21 cellular contexts compared by ENCODE assay signal in the genomic region with DNA sequence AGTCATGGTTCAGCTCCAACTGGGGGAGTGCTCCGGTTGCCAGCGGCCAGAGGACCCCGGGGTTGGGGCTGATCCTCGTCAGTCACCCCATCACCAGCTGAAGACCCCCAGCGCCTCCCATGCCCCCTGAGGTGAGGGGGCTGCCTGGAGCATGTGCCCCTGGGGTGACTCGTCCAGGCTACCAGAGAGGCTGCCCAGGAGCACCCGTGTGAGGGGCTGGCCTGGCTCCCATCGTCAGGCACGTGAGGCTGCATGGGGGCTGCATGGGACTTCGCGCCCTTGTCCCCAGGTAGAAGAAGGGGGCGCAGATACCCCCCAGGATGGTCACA. TPM values are rescaled to one million over a fixed set of nuclear protein-coding genes. Genes with fewer than 3 reads are reported as not detected.
A peak's percentile ranks its signal among the peaks of the same experiment; 100 is the strongest.
DNase-seq lines count a peak whose midpoint lies in the region; ATAC-seq, FAIRE-seq and TF ChIP-seq lines count a peak whose summit lies in the region.
"Had no signal": no experiment of that assay in that cellular context is flagged by ENCODE, and none has a peak within 500 bp of the region (broad histone marks: within the 10 kb centered on the region; RNA-seq: fewer than 3 reads in every experiment).

No MANE protein-coding gene starts in this region.

- H3K36me3 ChIP-seq in left ventricle myocardium inferior, result no peaks in the 10 kb centered on the region
- H3K36me3 ChIP-seq in kidney (ENCODE audit: control insufficient read depth in 1 of 2, insufficient read depth in 2 of 2, low read length in 2 of 2), result no peaks in the 10 kb centered on the region
- no peaks in the 10 kb centered on the region for H3K36me3 ChIP-seq in GM23338 (ENCODE audit: insufficient read depth)
- H3K36me3 ChIP-seq: BE2C had no signal

- DNase-seq in left ventricle myocardium inferior (peak; percentile 12), cardiac septum (ENCODE audit: low spot score) (no peak), RWPE1 (ENCODE audit: low spot score) (no peak), kidney (peak; percentile 61), WTC11 (ENCODE audit: low spot score) (no peak), GM23338 (ENCODE audit: low spot score) (no peak)
- no peak for DNase-seq in activated naive CD4-positive, alpha-beta T cell treated with anti-CD3 and anti-CD28 coated beads, Interleukin-2, amount 50 U/mL, for 72 hours (ENCODE audit: low spot score in 2 of 2)
- DNase-seq: BE2C; CD8-positive, alpha-beta memory T cell; DMS79 treated with DMSO at 0.1 percent for 48 hours; GM23248; NCI-H1105 treated with DMSO at 0.1 percent for 48 hours; NCI-H187 treated with DMSO at 0.1 percent for 48 hours; NCI-H69; SIG-M5 had no signal

- ATAC-seq in stimulated activated memory B cell treated with anti-CD40 and anti-IgM and Interleukin-4, amounts not matched to agents 10 μg/mL and 1 μg/mL and 100 μg/mL, for 72 hours, result no peak
- ATAC-seq in WTC11, result no peak
- ATAC-seq in GM23338, result no peak
- no peak for ATAC-seq in activated naive CD4-positive, alpha-beta T cell treated with anti-CD3 and anti-CD28 coated beads, Interleukin-2, amount 50 U/mL, for 72 hours

- no peaks in the 10 kb centered on the region for H4K20me1 ChIP-seq in GM23338 (replicated peaks; ENCODE audit: insufficient read depth)

- peaks cover 49% of the 10 kb centered on the region for H3K4me1 Mint-ChIP-seq in stimulated activated memory B cell treated with anti-CD40 and anti-IgM and Interleukin-4, amounts not matched to agents 10 μg/mL and 1 μg/mL and 100 μg/mL, for 72 hours
- H3K4me1 Mint-ChIP-seq in WTC11, result peaks cover 8% of the 10 kb centered on the region
- H3K4me1 Mint-ChIP-seq in GM23338, result peaks cover 9% of the 10 kb centered on the region

- H3K9ac ChIP-seq in kidney (ENCODE audit: low read length in 2 of 2), result no peak overlapping the region
- H3K9ac ChIP-seq: GM23248 had no signal

- H3K4me3 ChIP-seq in left ventricle myocardium inferior, result no peak overlapping the region
- no peak overlapping the region for H3K4me3 ChIP-seq in kidney (ENCODE audit: low read length in 2 of 2)
- no peak overlapping the region for H3K4me3 ChIP-seq in GM23338
- H3K4me3 ChIP-seq: GM12878, GM23248 had no signal

- no peaks in the 10 kb centered on the region for H3K9me3 Mint-ChIP-seq in stimulated activated memory B cell treated with anti-CD40 and anti-IgM and Interleukin-4, amounts not matched to agents 10 μg/mL and 1 μg/mL and 100 μg/mL, for 72 hours
- no peaks in the 10 kb centered on the region for H3K9me3 Mint-ChIP-seq in WTC11
- no peaks in the 10 kb centered on the region for H3K9me3 Mint-ChIP-seq in GM23338
- no peaks in the 10 kb centered on the region for H3K9me3 Mint-ChIP-seq in activated naive CD4-positive, alpha-beta T cell treated with anti-CD3 and anti-CD28 coated beads, Interleukin-2, amount 50 U/mL, for 72 hours
- H3K9me3 Mint-ChIP-seq: CD8-positive, alpha-beta memory T cell had no signal

- intact Hi-C loops in left ventricle myocardium inferior (cut with micrococcal nuclease), result no loop called here
- intact Hi-C loops in cardiac septum (cut with DNase I), result loop anchor here (5.0 kb wide), 1 partner anchor 69 kb away; a partner anchor contains a TSS
- intact Hi-C loops in kidney (cut with DNase I), result no loop called here

- no peaks in the 10 kb centered on the region for H3K36me3 Mint-ChIP-seq in stimulated activated memory B cell treated with anti-CD40 and anti-IgM and Interleukin-4, amounts not matched to agents 10 μg/mL and 1 μg/mL and 100 μg/mL, for 72 hours
- H3K36me3 Mint-ChIP-seq in WTC11 (no peaks in the 10 kb centered on the region), GM23338 (ENCODE audit: low read depth) (no peaks in the 10 kb centered on the region)
- H3K36me3 Mint-ChIP-seq in activated naive CD4-positive, alpha-beta T cell treated with anti-CD3 and anti-CD28 coated beads, Interleukin-2, amount 50 U/mL, for 72 hours, result no peaks in the 10 kb centered on the region
- H3K36me3 Mint-ChIP-seq: CD8-positive, alpha-beta memory T cell had no signal

- POLR2A ChIA-PET in RWPE1 (lab: Yijun Ruan, JAX; ENCODE audit: low non-redundant PET) (interaction anchor here (0.6 kb wide), 1 partner anchor 83 kb away, joined by 5 read pairs; no protein-coding TSS in a partner anchor), WTC11 (lab: Charles Lee) (no interaction called here)

- H3K4me2 ChIP-seq in GM23338, result no peak overlapping the region

- peaks cover 30% of the 10 kb centered on the region for H3K4me1 ChIP-seq in left ventricle myocardium inferior
- H3K4me1 ChIP-seq in kidney (ENCODE audit: control insufficient read depth in 1 of 2, insufficient read depth in 1 of 2, low read depth in 1 of 2, low read length in 2 of 2), result peaks cover 0 to 13% of the 10 kb centered on the region in 2 donors
- no peaks in the 10 kb centered on the region for H3K4me1 ChIP-seq in GM23338 (ENCODE audit: insufficient read depth)
- H3K4me1 ChIP-seq: BE2C had no signal

- H3K9me3 ChIP-seq in left ventricle myocardium inferior (replicated peaks) (no peaks in the 10 kb centered on the region), kidney (ENCODE audit: control insufficient read depth in 1 of 2, low read length in 2 of 2) (no peaks in the 10 kb centered on the region)
- H3K9me3 ChIP-seq: BE2C had no signal

- H3K4me3 Mint-ChIP-seq in stimulated activated memory B cell treated with anti-CD40 and anti-IgM and Interleukin-4, amounts not matched to agents 10 μg/mL and 1 μg/mL and 100 μg/mL, for 72 hours, result no peak overlapping the region
- H3K4me3 Mint-ChIP-seq in WTC11 (no peak overlapping the region), GM23338 (no peak overlapping the region)
- H3K4me3 Mint-ChIP-seq: CD8-positive, alpha-beta memory T cell had no signal

- H3K27me3 Mint-ChIP-seq in stimulated activated memory B cell treated with anti-CD40 and anti-IgM and Interleukin-4, amounts not matched to agents 10 μg/mL and 1 μg/mL and 100 μg/mL, for 72 hours, result peaks cover 10% of the 10 kb centered on the region
- H3K27me3 Mint-ChIP-seq in WTC11 (ENCODE audit: low read depth) (no peaks in the 10 kb centered on the region; the same call in 1 of the 2 replicates), GM23338 (ENCODE audit: insufficient read depth, low read depth, poor library complexity) (peaks cover 8% of the 10 kb centered on the region)

- no peaks in the 10 kb centered on the region for H3F3A ChIP-seq in GM23338 (replicated peaks; ENCODE audit: low read depth)

- CTCF ChIA-PET in RWPE1 (lab: Yijun Ruan, JAX), result interaction anchor here (0.5 to 0.6 kb wide), 2 partner anchors 527 to 1398 kb away, joined by 3 read pairs; no protein-coding TSS in a partner anchor
- CTCF ChIA-PET in WTC11 (lab: Charles Lee), result interaction anchor here (0.7 kb wide), 1 partner anchor 9 kb away, joined by 3 read pairs; no protein-coding TSS in a partner anchor

- FAIRE-seq in kidney (lab: Jason Lieb, UNC), result no peak
- FAIRE-seq: G401.6, GM12878, GM18507 had no signal

- H3K79me2 ChIP-seq in GM23338 (replicated peaks; ENCODE audit: insufficient read depth), result no peaks in the 10 kb centered on the region

- TF ChIP-seq CTCF in left ventricle myocardium inferior (IDR thresholded peaks at IDR 0.05; ENCODE audit: borderline replicate concordance), result no peak
- TF ChIP-seq CTCF in RWPE1 (conservative IDR thresholded peaks at IDR 0.05; ENCODE audit: low read depth), result no peak
- no peak for TF ChIP-seq CTCF in kidney (IDR thresholded peaks at IDR 0.05; ENCODE audit: borderline replicate concordance, extremely low read depth, insufficient read depth)
- TF ChIP-seq CTCF in WTC11 (IDR thresholded peaks at IDR 0.05), result no peak
- no peak for TF ChIP-seq CTCF in GM23338 (conservative IDR thresholded peaks at IDR 0.05; ENCODE audit: low read depth in 2 of 2)

- H3K27ac ChIP-seq in left ventricle myocardium inferior (replicated peaks), result no peak overlapping the region
- H3K27ac ChIP-seq in RWPE1, result peak overlapping the region; percentile 100
- no peak overlapping the region for H3K27ac ChIP-seq in kidney (ENCODE audit: low read depth in 2 of 2, low read length in 2 of 2)
- H3K27ac ChIP-seq in GM23338 (ENCODE audit: low read depth), result no peak overlapping the region
- H3K27ac ChIP-seq: 22Rv1, GM23248 had no signal

- H3K27me3 ChIP-seq in left ventricle myocardium inferior (ENCODE audit: low read depth), result no peaks in the 10 kb centered on the region
- no peaks in the 10 kb centered on the region for H3K27me3 ChIP-seq in GM23338 (ENCODE audit: insufficient read depth)
- H3K27me3 ChIP-seq: BE2C had no signal

- H3K27ac Mint-ChIP-seq in stimulated activated memory B cell treated with anti-CD40 and anti-IgM and Interleukin-4, amounts not matched to agents 10 μg/mL and 1 μg/mL and 100 μg/mL, for 72 hours, result peak overlapping the region; percentile 78
- H3K27ac Mint-ChIP-seq in WTC11, result no peak overlapping the region
- no peak overlapping the region for H3K27ac Mint-ChIP-seq in GM23338
- no peak overlapping the region for H3K27ac Mint-ChIP-seq in activated naive CD4-positive, alpha-beta T cell treated with anti-CD3 and anti-CD28 coated beads, Interleukin-2, amount 50 U/mL, for 72 hours

- H3K9me2 ChIP-seq in GM23338 (ENCODE audit: insufficient read depth), result no peaks in the 10 kb centered on the region

- no peak overlapping the region for H2AFZ ChIP-seq in GM23338
- H2AFZ ChIP-seq: GM23248 had no signal

TF ChIP-seq in WTC11, 78 proteins besides CTCF, POLR2A, EP300 and RAD21 (continues in another document):
- TF ChIP-seq TCF7 (CRISPR knock-in tag; IDR thresholded peaks at IDR 0.05; ENCODE audit: low read depth), result no peak
- TF ChIP-seq GRHL2 (CRISPR knock-in tag; IDR thresholded peaks at IDR 0.05; ENCODE audit: insufficient replicate concordance, severe bottlenecking), result no peak

TF ChIP-seq in GM23338, 12 proteins besides CTCF, POLR2A, EP300 and RAD21 (continues in another document):
- TF ChIP-seq NANOG (IDR thresholded peaks at IDR 0.05; ENCODE audit: borderline replicate concordance), result no peak
- TF ChIP-seq STAT1 (IDR thresholded peaks at IDR 0.05; ENCODE audit: unreplicated experiment), result no peak
- TF ChIP-seq, protein P1, sequence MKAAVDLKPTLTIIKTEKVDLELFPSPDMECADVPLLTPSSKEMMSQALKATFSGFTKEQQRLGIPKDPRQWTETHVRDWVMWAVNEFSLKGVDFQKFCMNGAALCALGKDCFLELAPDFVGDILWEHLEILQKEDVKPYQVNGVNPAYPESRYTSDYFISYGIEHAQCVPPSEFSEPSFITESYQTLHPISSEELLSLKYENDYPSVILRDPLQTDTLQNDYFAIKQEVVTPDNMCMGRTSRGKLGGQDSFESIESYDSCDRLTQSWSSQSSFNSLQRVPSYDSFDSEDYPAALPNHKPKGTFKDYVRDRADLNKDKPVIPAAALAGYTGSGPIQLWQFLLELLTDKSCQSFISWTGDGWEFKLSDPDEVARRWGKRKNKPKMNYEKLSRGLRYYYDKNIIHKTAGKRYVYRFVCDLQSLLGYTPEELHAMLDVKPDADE (IDR thresholded peaks at IDR 0.05), result no peak
- TF ChIP-seq ZNF331 (CRISPR knock-in tag; IDR thresholded peaks at IDR 0.05; ENCODE audit: low read depth), result no peak

RNA-seq across cellular contexts. Expression of a gene that starts 46.4 kb away (rescaled TPM):
- total RNA-seq in left ventricle myocardium inferior (81.5 TPM), cardiac septum (85.3 TPM), kidney (140 TPM), WTC11 (2021) (54.6 to 64.9 TPM (median 62.8 TPM) in 3 replicates)
- polyA plus RNA-seq in kidney (ENCODE audit: insufficient read depth, low read depth, low replicate concordance) (137 TPM), GM23338 (2016; fragmentation: Nextera tagmentation; extraction: Ambion mirVana) (38.2 and 44.4 TPM in 2 replicates)
- total RNA-seq in GM23338 (2014; rRNA removed; shearing (Covaris generic)), result 56.1 and 60.8 TPM in 2 replicates
- 1 to 10 TPM in 1 of 2 donors, under 1 TPM in 1; 0.61 to 1.6 TPM for total RNA-seq in activated naive CD4-positive, alpha-beta T cell treated with anti-CD3 and anti-CD28 coated beads, Interleukin-2, amount 50 U/mL, for 72 hours
- total RNA-seq: OCI-LY7 had no signal

Comparison
In these comparisons a context has a peak if more than half of its experiments do, and no peak if none do; other contexts are left out.
1. DNase-seq: peak in left ventricle myocardium inferior (single experiment) and kidney (single experiment); none in cardiac septum (single experiment), RWPE1 (single experiment), WTC11 (single experiment), GM23338 (single experiment) and activated naive CD4-positive, alpha-beta T cell treated with anti-CD3 and anti-CD28 coated beads, Interleukin-2, amount 50 U/mL, for 72 hours (0 of 2).
2. RNA of a gene that starts 46.4 kb away (total RNA-seq): 140 TPM in kidney (single experiment), 85.3 TPM in cardiac septum (single experiment), 81.5 TPM in left ventricle myocardium inferior (single experiment), 56.1 to 60.8 TPM in GM23338 and 54.6 to 64.9 TPM in WTC11; 0.61 to 1.6 TPM in activated naive CD4-positive, alpha-beta T cell treated with anti-CD3 and anti-CD28 coated beads, Interleukin-2, amount 50 U/mL, for 72 hours; every median in the first group is over 10 times any median in the second.